ENCODE assay signal across 27 cellular contexts in the genomic region with DNA sequence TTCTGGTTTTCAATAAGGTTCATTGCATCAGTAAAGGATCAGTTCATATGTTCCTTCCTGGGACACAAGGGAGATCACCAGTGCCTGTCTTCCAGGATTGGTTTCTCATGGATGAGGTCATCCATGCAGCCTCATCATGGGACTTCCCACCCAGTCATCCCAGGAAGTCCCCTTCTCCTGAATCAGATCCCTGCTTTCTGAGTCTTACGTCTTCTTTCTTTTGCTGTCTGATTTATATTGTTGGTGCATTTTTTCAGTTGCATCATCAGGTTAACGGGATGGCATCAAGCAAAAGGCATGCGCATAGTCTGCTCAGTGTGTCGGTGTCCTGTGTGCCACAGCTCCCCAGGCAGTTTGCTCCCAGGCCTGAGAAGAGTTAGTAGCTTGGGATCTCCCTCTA.
DNase-seq lines count a peak whose midpoint lies in the region; ATAC-seq and TF ChIP-seq lines count a peak whose summit lies in the region.
"Had no signal": no experiment of that assay in that cellular context is flagged by ENCODE, and none has a peak within 500 bp of the region (broad histone marks: within the 10 kb centered on the region; RNA-seq: fewer than 3 reads in every experiment).

No MANE protein-coding gene starts in this region.

- H3K27ac Mint-ChIP-seq in Calu3 (ENCODE audit: unreplicated experiment), result no peak overlapping the region
- H3K27ac Mint-ChIP-seq: activated CD4-positive, alpha-beta T cell treated with anti-CD3 and anti-CD28 coated beads, Interleukin-2, amount 10 ng/mL, durations not matched to agents 24 days and 14 days; activated CD8-positive, alpha-beta memory T cell treated with anti-CD3 and anti-CD28 coated beads, Interleukin-2, amount 10 ng/mL, durations not matched to agents 7 days and 5 days; activated naive CD4-positive, alpha-beta T cell treated with anti-CD3 and anti-CD28 coated beads, Interleukin-2, amount 10 ng/mL, durations not matched to agents 7 days and 5 days; CD4-positive, alpha-beta memory T cell; naive B cell had no signal

- peaks cover 13% of the 10 kb centered on the region for H3K9me3 Mint-ChIP-seq in Calu3 (ENCODE audit: low read depth, unreplicated experiment)

- no peak overlapping the region for H3K14ac ChIP-seq in IMR-90 (replicated peaks; ENCODE audit: low read depth, low read length)

- dilution Hi-C loops in IMR-90 (cut with HindIII; ENCODE audit: low sequenced_read_pairs, unreplicated experiment), result no loop called here

- peak overlapping the region; percentile 24 for H2AFZ ChIP-seq in IMR-90 (replicated peaks; ENCODE audit: low read length, poor library complexity)
- H2AFZ ChIP-seq in osteoblast (ENCODE audit: low read length), result peak overlapping the region; percentile 55

- H3K79me1 ChIP-seq in IMR-90 (ENCODE audit: low read depth in 1 of 2, low read length in 2 of 2), result no peaks in the 10 kb centered on the region

- TF ChIP-seq CTCF in AG10803 (conservative IDR thresholded peaks at IDR 0.05; ENCODE audit: low read length), result no peak
- no peak for TF ChIP-seq CTCF in IMR-90 (conservative IDR thresholded peaks at IDR 0.05; ENCODE audit: low read depth, low read length)
- no peak for TF ChIP-seq CTCF in epithelial cell of proximal tubule (conservative IDR thresholded peaks at IDR 0.05; ENCODE audit: low read depth, low read length)
- TF ChIP-seq CTCF in osteoblast (IDR thresholded peaks at IDR 0.05; ENCODE audit: extremely low read depth, low read depth, low read length), result no peak
- TF ChIP-seq CTCF in Calu3 (IDR thresholded peaks at IDR 0.05; ENCODE audit: unreplicated experiment), result no peak

- CTCF ChIA-PET in IMR-90 (lab: Yijun Ruan, JAX), result no interaction called here
- CTCF ChIA-PET in Calu3 (lab: Charles Lee), result no interaction called here

- TF ChIP-seq RAD21 in IMR-90 (IDR thresholded peaks at IDR 0.05; ENCODE audit: low read length), result no peak

- no peaks in the 10 kb centered on the region for H3K27me3 Mint-ChIP-seq in Calu3 (ENCODE audit: unreplicated experiment)
- H3K27me3 Mint-ChIP-seq: activated CD4-positive, alpha-beta T cell treated with anti-CD3 and anti-CD28 coated beads, Interleukin-2, amount 10 ng/mL, durations not matched to agents 24 days and 14 days; activated CD8-positive, alpha-beta memory T cell treated with anti-CD3 and anti-CD28 coated beads, Interleukin-2, amount 10 ng/mL, durations not matched to agents 7 days and 5 days; activated naive CD4-positive, alpha-beta T cell treated with anti-CD3 and anti-CD28 coated beads, Interleukin-2, amount 10 ng/mL, durations not matched to agents 7 days and 5 days; CD4-positive, alpha-beta memory T cell; naive B cell had no signal

- H3K36me3 ChIP-seq in IMR-90 (ENCODE audit: control insufficient read depth, insufficient read depth, low read length), result no peaks in the 10 kb centered on the region
- no peaks in the 10 kb centered on the region for H3K36me3 ChIP-seq in osteoblast (ENCODE audit: insufficient read depth, low read length)
- H3K36me3 ChIP-seq: heart left ventricle, thoracic aorta had no signal

- BruUV-seq in IMR-90 (replicated peaks; lab: Mats Ljungman, UMichigan) (no TSS peak), Calu3 (replicated peaks; lab: Mats Ljungman, UMichigan) (no TSS peak)

- no peaks in the 10 kb centered on the region for H3K4me1 Mint-ChIP-seq in Calu3 (ENCODE audit: low read depth, unreplicated experiment)
- H3K4me1 Mint-ChIP-seq: activated CD4-positive, alpha-beta T cell treated with anti-CD3 and anti-CD28 coated beads, Interleukin-2, amount 10 ng/mL, durations not matched to agents 24 days and 14 days; activated CD8-positive, alpha-beta memory T cell treated with anti-CD3 and anti-CD28 coated beads, Interleukin-2, amount 10 ng/mL, durations not matched to agents 7 days and 5 days; activated naive CD4-positive, alpha-beta T cell treated with anti-CD3 and anti-CD28 coated beads, Interleukin-2, amount 10 ng/mL, durations not matched to agents 7 days and 5 days; CD4-positive, alpha-beta memory T cell; naive B cell had no signal

- no peaks in the 10 kb centered on the region for H4K20me1 ChIP-seq in IMR-90 (ENCODE audit: insufficient read depth, low read length)
- no peaks in the 10 kb centered on the region for H4K20me1 ChIP-seq in osteoblast (ENCODE audit: insufficient read depth, low read length)

- H3K79me2 ChIP-seq in osteoblast (ENCODE audit: insufficient read depth, low read length), result no peaks in the 10 kb centered on the region

- DNase-seq in AG10803 (ENCODE audit: low read depth) (peak; percentile 43), IMR-90 (peak; percentile 97), epithelial cell of proximal tubule (ENCODE audit: low read depth) (peak; percentile 12), osteoblast (ENCODE audit: insufficient read length, low spot score, missing footprints) (no peak), Calu3 (no peak), EL (no peak), COLO829 (ENCODE audit: low spot score) (no peak), G401 (ENCODE audit: low spot score) (no peak)
- DNase-seq: activated CD4-positive, alpha-beta T cell treated with anti-CD3 and anti-CD28 coated beads, Interleukin-2, amount 10 ng/mL, durations not matched to agents 24 days and 14 days; activated CD8-positive, alpha-beta memory T cell treated with anti-CD3 and anti-CD28 coated beads, Interleukin-2, amount 10 ng/mL, durations not matched to agents 7 days and 5 days; activated naive CD4-positive, alpha-beta T cell treated with anti-CD3 and anti-CD28 coated beads, Interleukin-2, amount 10 ng/mL, durations not matched to agents 7 days and 5 days; CD4-positive, alpha-beta memory T cell; central memory CD4-positive, alpha-beta T cell; dermis blood vessel endothelial cell; DMS79 treated with DMSO at 0.1 percent for 48 hours; HCEC 1CT; heart left ventricle; naive B cell; NCI-H2081; NCI-H774; nucleus accumbens; stimulated activated CD4-positive, alpha-beta T cell treated with anti-CD3 and anti-CD28 coated beads, Interleukin-12 subunit alpha, Interleukin-12 subunit beta, amount 100 ng/mL, for 4 hours; stimulated activated naive CD4-positive, alpha-beta T cell treated with Interleukin-2 at 50 U/mL for 16 hours had no signal

- no peak overlapping the region for H2BK5ac ChIP-seq in IMR-90 (ENCODE audit: low read depth, low read length, poor library complexity, severe bottlenecking)

- H3K56ac ChIP-seq in IMR-90 (ENCODE audit: extremely low read depth, insufficient read depth, low read length), result no peak overlapping the region

- H3K9ac ChIP-seq in IMR-90 (ENCODE audit: low read depth, low read length), result no peak overlapping the region

- H3K9me1 ChIP-seq in IMR-90 (ENCODE audit: insufficient read depth, low read length), result no peaks in the 10 kb centered on the region

- ATAC-seq in IMR-90 (ENCODE audit: low read depth), result peak; percentile 35; the same call in 1 of the 2 replicates
- ATAC-seq: activated CD8-positive, alpha-beta memory T cell treated with anti-CD3 and anti-CD28 coated beads, Interleukin-2, amount 10 ng/mL, durations not matched to agents 7 days and 5 days; heart left ventricle; left lobe of liver; SK-N-SH treated with all-trans-retinoic acid at 6 μM for 48 hours had no signal

- H2AK9ac ChIP-seq in IMR-90 (replicated peaks; ENCODE audit: low read depth, low read length, poor library complexity), result no peak overlapping the region

- no peaks in the 10 kb centered on the region for H3K36me3 Mint-ChIP-seq in Calu3 (ENCODE audit: insufficient read depth, unreplicated experiment)
- H3K36me3 Mint-ChIP-seq: activated CD8-positive, alpha-beta memory T cell treated with anti-CD3 and anti-CD28 coated beads, Interleukin-2, amount 10 ng/mL, durations not matched to agents 7 days and 5 days; activated naive CD4-positive, alpha-beta T cell treated with anti-CD3 and anti-CD28 coated beads, Interleukin-2, amount 10 ng/mL, durations not matched to agents 7 days and 5 days; CD4-positive, alpha-beta memory T cell; naive B cell had no signal

- no peak overlapping the region for H3K4me3 Mint-ChIP-seq in Calu3 (ENCODE audit: low read depth, unreplicated experiment)
- H3K4me3 Mint-ChIP-seq: activated CD4-positive, alpha-beta T cell treated with anti-CD3 and anti-CD28 coated beads, Interleukin-2, amount 10 ng/mL, durations not matched to agents 24 days and 14 days; activated CD8-positive, alpha-beta memory T cell treated with anti-CD3 and anti-CD28 coated beads, Interleukin-2, amount 10 ng/mL, durations not matched to agents 7 days and 5 days; activated naive CD4-positive, alpha-beta T cell treated with anti-CD3 and anti-CD28 coated beads, Interleukin-2, amount 10 ng/mL, durations not matched to agents 7 days and 5 days; CD4-positive, alpha-beta memory T cell; naive B cell had no signal

- H3K4me1 ChIP-seq in IMR-90 (ENCODE audit: control insufficient read depth, insufficient read depth, low read length) (no peaks in the 10 kb centered on the region), osteoblast (ENCODE audit: insufficient read depth, low read length) (no peaks in the 10 kb centered on the region)
- H3K4me1 ChIP-seq: heart left ventricle had no signal

- no peak overlapping the region for H4K8ac ChIP-seq in IMR-90 (ENCODE audit: low read depth in 2 of 2, low read length in 2 of 2)

- H3K27ac ChIP-seq in IMR-90 (ENCODE audit: insufficient read depth, low read length) (no peak overlapping the region), osteoblast (ENCODE audit: low read depth, low read length) (no peak overlapping the region)
- H3K27ac ChIP-seq: heart left ventricle, thoracic aorta, VCaP had no signal

- no peak overlapping the region for H3K4me2 ChIP-seq in IMR-90 (ENCODE audit: low read depth, low read length)
- H3K4me2 ChIP-seq in osteoblast (ENCODE audit: insufficient read depth, low read length), result no peak overlapping the region

- 0 out of 2 replicates have a peak overlapping the region, but pooled peaks have one; percentile 25 for H3K18ac ChIP-seq in IMR-90 (ENCODE audit: low read depth, low read length)

- H4K91ac ChIP-seq in IMR-90 (ENCODE audit: insufficient read depth, low read depth, low read length), result no peak overlapping the region

- H3K4ac ChIP-seq in IMR-90 (ENCODE audit: low read depth, low read length), result no peak overlapping the region

- in situ Hi-C loops in IMR-90 (cut with MboI; ENCODE audit: low sequenced_read_pairs), result no loop called here
- in situ Hi-C loops in G401 (cut with HindIII; ENCODE audit: low sequenced_read_pairs), result no loop called here

- H3K9me3 ChIP-seq in IMR-90 (ENCODE audit: control insufficient read depth, insufficient read depth, low read length), result peaks cover 8% of the 10 kb centered on the region; the same call in 1 of the 2 replicates
- no peaks in the 10 kb centered on the region for H3K9me3 ChIP-seq in osteoblast (ENCODE audit: low read depth, low read length)
- H3K9me3 ChIP-seq: thoracic aorta had no signal

- no peak overlapping the region for H2BK120ac ChIP-seq in IMR-90 (ENCODE audit: low read depth, low read length)

- POLR2A ChIA-PET in IMR-90 (lab: Charles Lee; ENCODE audit: unreplicated experiment), result no interaction called here

- intact Hi-C loops in IMR-90 (cut with micrococcal nuclease), result no loop called here
- intact Hi-C loops in Calu3 (cut with micrococcal nuclease; ENCODE audit: unreplicated experiment), result no loop called here

- H3K23ac ChIP-seq in IMR-90 (ENCODE audit: low read depth, low read length), result no peak overlapping the region

- H4K5ac ChIP-seq in IMR-90 (ENCODE audit: low read depth, low read length), result no peak overlapping the region

- no CpG with 5 or more reads among the region's 4 CpGs for WGBS in IMR-90 (ENCODE audit: extremely low coverage in 2 of 2, insufficient read length in 1 of 2), 2 experiments

- no peak overlapping the region for H2AK5ac ChIP-seq in IMR-90 (ENCODE audit: low read depth, low read length)

- no peak overlapping the region for H2BK20ac ChIP-seq in IMR-90 (ENCODE audit: low read depth, low read length)

- H3K4me3 ChIP-seq in AG10803 (ENCODE audit: low read length) (no peak overlapping the region), IMR-90 (ENCODE audit: insufficient read depth, low read depth, low read length) (no peak overlapping the region), epithelial cell of proximal tubule (ENCODE audit: low read depth, low read length) (no peak overlapping the region), osteoblast (ENCODE audit: insufficient read depth, low read length) (no peak overlapping the region)
- H3K4me3 ChIP-seq: heart left ventricle, thoracic aorta had no signal

- 0 out of 2 replicates have a peak, but pooled peaks have one; percentile 48 for TF ChIP-seq POLR2A in IMR-90 (IDR thresholded peaks at IDR 0.05; ENCODE audit: low read depth, low read length)

- H3K27me3 ChIP-seq in IMR-90 (ENCODE audit: control insufficient read depth, insufficient read depth, low read length) (no peaks in the 10 kb centered on the region), osteoblast (ENCODE audit: insufficient read depth, low read length) (no peaks in the 10 kb centered on the region)

- no peak overlapping the region for H2BK15ac ChIP-seq in IMR-90 (ENCODE audit: low read depth, low read length)

Comparison
In these comparisons a context has a peak if more than half of its experiments do, and no peak if none do; other contexts are left out.
1. DNase-seq: peak in AG10803 (single experiment), IMR-90 (single experiment) and epithelial cell of proximal tubule (single experiment); none in osteoblast (single experiment), Calu3 (single experiment), EL (single experiment), COLO829 (single experiment) and G401 (single experiment).